Comparison of ENCODE assay signal across 10 cellular contexts in the genomic region with DNA sequence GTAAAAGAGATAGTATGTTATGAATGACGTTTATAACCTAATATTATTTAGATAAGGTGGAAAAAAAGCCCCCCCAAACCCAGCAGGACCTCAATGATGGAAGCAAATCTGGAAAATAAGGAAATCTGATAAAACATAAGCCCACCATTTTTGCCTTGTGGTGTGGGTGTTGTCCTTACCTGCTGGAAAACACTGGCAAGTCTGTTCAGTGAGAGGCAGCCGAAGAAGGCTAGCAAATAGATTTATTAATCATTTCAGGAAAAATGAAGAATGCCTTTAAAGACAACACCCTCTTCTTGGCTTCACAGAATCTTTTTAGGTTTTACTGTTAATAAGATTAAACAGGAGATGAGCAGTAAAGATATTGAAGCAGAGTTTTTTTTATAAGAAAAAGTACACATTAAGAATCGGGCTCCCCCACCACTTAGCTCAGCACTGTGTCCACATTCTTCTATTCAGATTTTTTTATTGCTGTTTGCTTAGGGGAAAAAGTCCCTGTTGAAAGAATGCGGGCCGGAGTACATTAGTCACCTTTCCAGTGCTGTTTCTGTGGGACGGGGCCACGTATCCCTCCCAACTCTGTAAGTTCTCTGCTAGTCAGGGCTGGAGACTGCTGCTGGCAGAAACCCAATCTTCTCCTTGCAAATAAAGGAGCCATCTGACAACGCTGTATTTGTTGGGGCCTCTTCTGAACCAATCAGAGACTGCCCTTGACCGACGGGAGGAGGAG.
DNase-seq lines count a peak whose midpoint lies in the region; ATAC-seq and TF ChIP-seq lines count a peak whose summit lies in the region.
"Had no signal": no experiment of that assay in that cellular context is flagged by ENCODE, and none has a peak within 500 bp of the region (broad histone marks: within the 10 kb centered on the region; RNA-seq: fewer than 3 reads in every experiment).

No MANE protein-coding gene starts in this region.

- H3K4me1 Mint-ChIP-seq in activated T-helper 17 cell treated with anti-CD3 and anti-CD28 coated beads, Interleukin-2, amount 50 U/mL, for 72 hours = no peaks in the 10 kb centered on the region

- POLR2A ChIA-PET in HCT116 (lab: Charles Lee) = no interaction called here

- H4K8ac ChIP-seq in neuronal stem cell (ENCODE audit: low read depth, low read length) = no peak overlapping the region

- RAD21 ChIA-PET in HCT116 (lab: Charles Lee; ENCODE audit: low non-redundant PET in 1 of 2, low total read pairs in 2 of 2, uncharacterized antibody in 2 of 2, unreplicated experiment in 2 of 2) = no interaction called here

- ATAC-seq in HCT116 = peak; percentile 63
- ATAC-seq in activated T-helper 17 cell treated with anti-CD3 and anti-CD28 coated beads, Interleukin-2, amount 50 U/mL, for 72 hours (replicated peaks) = no peak
- ATAC-seq: effector memory CD8-positive, alpha-beta T cell had no signal

- no peak overlapping the region for H2BK12ac ChIP-seq in neuronal stem cell (ENCODE audit: low read length)

- no peak overlapping the region for H3K4me3 Mint-ChIP-seq in activated T-helper 17 cell treated with anti-CD3 and anti-CD28 coated beads, Interleukin-2, amount 50 U/mL, for 72 hours
- H3K4me3 Mint-ChIP-seq: effector memory CD8-positive, alpha-beta T cell had no signal

- H3K4me1 ChIP-seq in HCT116 (ENCODE audit: control insufficient read depth in 1 of 2, insufficient read depth in 2 of 2, low read length in 2 of 2) (peaks cover 0 to 7% of the 10 kb centered on the region in 2 experiments; a peak in 1 of 4 replicates), SJCRH30 (no peaks in the 10 kb centered on the region), thyroid gland (peaks cover 0 to 5% of the 10 kb centered on the region in 2 donors), neuronal stem cell (ENCODE audit: control insufficient read depth in 2 of 2, insufficient read depth in 1 of 2, low read depth in 1 of 2, low read length in 2 of 2) (peaks cover 0 to 6% of the 10 kb centered on the region in 2 donors)
- H3K4me1 ChIP-seq: psoas muscle had no signal

- H3K4me3 ChIP-seq in HCT116 (replicated peaks in 1 of 2; ENCODE audit: low read depth in 1 of 2, low read length in 2 of 2) (no peak overlapping the region; a peak in 1 of 4 replicates), SJCRH30 (no peak overlapping the region), thyroid gland (replicated peaks in 1 of 3) (no peak overlapping the region), neuronal stem cell (ENCODE audit: low read length in 2 of 2) (no peak overlapping the region)
- H3K4me3 ChIP-seq: psoas muscle had no signal

- WGBS in thyroid gland, 2 donors = 33 to 43% methylated on average over 10 of the region's 10 CpGs
- WGBS in neuronal stem cell (ENCODE audit: extremely low coverage in 2 of 2, insufficient read length in 2 of 2, insufficient replicate concordance in 1 of 2), 2 donors = no CpG with 5 or more reads among the region's 10 CpGs

- no peak for TF ChIP-seq RAD21 in HCT116 (IDR thresholded peaks at IDR 0.05; ENCODE audit: low read depth)

- H3K9me3 Mint-ChIP-seq in activated T-helper 17 cell treated with anti-CD3 and anti-CD28 coated beads, Interleukin-2, amount 50 U/mL, for 72 hours = no peaks in the 10 kb centered on the region
- H3K9me3 Mint-ChIP-seq: effector memory CD8-positive, alpha-beta T cell had no signal

- H3K4me2 ChIP-seq in HCT116 (ENCODE audit: low read length) = peak overlapping the region; percentile 44
- no peak overlapping the region for H3K4me2 ChIP-seq in neuronal stem cell (ENCODE audit: insufficient read depth, low read length, poor library complexity, severe bottlenecking)
- H3K4me2 ChIP-seq: KMS-11 had no signal

- H3K27ac ChIP-seq in HCT116 (ENCODE audit: low read depth, low read length) (no peak overlapping the region), SJCRH30 (no peak overlapping the region), thyroid gland (no peak overlapping the region), neuronal stem cell (replicated peaks; ENCODE audit: low read length) (no peak overlapping the region)
- H3K27ac ChIP-seq: KMS-11, psoas muscle had no signal

- no peak overlapping the region for H4K91ac ChIP-seq in neuronal stem cell (ENCODE audit: low read depth, low read length, poor library complexity)

- no peaks in the 10 kb centered on the region for H3K79me1 ChIP-seq in neuronal stem cell (ENCODE audit: low read depth, low read length)

- H2AK5ac ChIP-seq in neuronal stem cell (ENCODE audit: low read depth, low read length) = no peak overlapping the region

- TF ChIP-seq POLR2A in HCT116 (IDR thresholded peaks at IDR 0.05; ENCODE audit: borderline replicate concordance, extremely low read depth, insufficient read depth, insufficient read length) = no peak
- no peak for TF ChIP-seq POLR2A in thyroid gland (IDR thresholded peaks at IDR 0.05)

- no peak overlapping the region for H3K18ac ChIP-seq in neuronal stem cell (ENCODE audit: low read length)

- H3K27ac Mint-ChIP-seq in activated T-helper 17 cell treated with anti-CD3 and anti-CD28 coated beads, Interleukin-2, amount 50 U/mL, for 72 hours = no peak overlapping the region
- H3K27ac Mint-ChIP-seq: effector memory CD8-positive, alpha-beta T cell had no signal

- no peaks in the 10 kb centered on the region for H3K9me2 ChIP-seq in HCT116 (ENCODE audit: insufficient read depth)

- H3K27me3 Mint-ChIP-seq in activated T-helper 17 cell treated with anti-CD3 and anti-CD28 coated beads, Interleukin-2, amount 50 U/mL, for 72 hours = peaks cover 19% of the 10 kb centered on the region

- H2BK120ac ChIP-seq in neuronal stem cell (ENCODE audit: low read depth, low read length) = no peak overlapping the region

- DNase-seq in HCT116 (ENCODE audit: low read depth, low spot score) = peak; percentile 12
- DNase-seq in SJCRH30 = peak; percentile 19 to 25
- peak; percentile 3 for DNase-seq in iPS DF 19.7 (ENCODE audit: low read depth, low spot score)
- DNase-seq in thyroid gland = peak; percentile 17 to 46
- DNase-seq in neuronal stem cell (ENCODE audit: low spot score) = no peak
- DNase-seq in effector CD8-positive, alpha-beta T cell (lab: John Stamatoyannopoulos, UW) = no peak
- DNase-seq: effector memory CD8-positive, alpha-beta T cell had no signal

- H3K9me3 ChIP-seq in HCT116 (ENCODE audit: control insufficient read depth in 1 of 2, insufficient read depth in 1 of 2, low read depth in 1 of 2, low read length in 2 of 2) = no peaks in the 10 kb centered on the region
- no peaks in the 10 kb centered on the region for H3K9me3 ChIP-seq in SJCRH30 (replicated peaks)
- H3K9me3 ChIP-seq in thyroid gland = no peaks in the 10 kb centered on the region
- no peaks in the 10 kb centered on the region for H3K9me3 ChIP-seq in neuronal stem cell (replicated peaks in 1 of 2; ENCODE audit: control insufficient read depth in 2 of 2, insufficient read depth in 1 of 2, low read depth in 1 of 2, low read length in 2 of 2)
- H3K9me3 ChIP-seq: psoas muscle had no signal

- H3K36me3 Mint-ChIP-seq in activated T-helper 17 cell treated with anti-CD3 and anti-CD28 coated beads, Interleukin-2, amount 50 U/mL, for 72 hours (ENCODE audit: low read depth) = no peaks in the 10 kb centered on the region

- H3K4ac ChIP-seq in neuronal stem cell (ENCODE audit: low read length) = no peak overlapping the region

- CTCF ChIA-PET in HCT116 (lab: Charles Lee) = no interaction called here

- H3K27me3 ChIP-seq in HCT116 (ENCODE audit: insufficient read depth, low read length) (no peaks in the 10 kb centered on the region), SJCRH30 (0 out of 2 replicates have a peak, but pooled peaks cover 5% of the 10 kb centered on the region), thyroid gland (no peaks in the 10 kb centered on the region), neuronal stem cell (ENCODE audit: control insufficient read depth in 3 of 3, insufficient read depth in 3 of 3, low read depth in 1 of 3, low read length in 3 of 3) (peaks cover 0 to 8% (median 0%) of the 10 kb centered on the region in 3 experiments)

- H3K14ac ChIP-seq in neuronal stem cell (ENCODE audit: low read length) = no peak overlapping the region

- no peak overlapping the region for H2BK15ac ChIP-seq in neuronal stem cell (ENCODE audit: low read length)

- H3K9ac ChIP-seq in HCT116 (ENCODE audit: low read length) (no peak overlapping the region), neuronal stem cell (ENCODE audit: low read depth, low read length, poor library complexity) (no peak overlapping the region)
- H3K9ac ChIP-seq: KMS-11 had no signal

- no peaks in the 10 kb centered on the region for H3K79me2 ChIP-seq in HCT116 (ENCODE audit: insufficient read depth, low read length)

- no TSS peak for BruUV-seq in HCT116 (replicated peaks; lab: Mats Ljungman, UMichigan)

- H4K20me1 ChIP-seq in HCT116 (ENCODE audit: insufficient read depth) = no peaks in the 10 kb centered on the region

- H3K23ac ChIP-seq in neuronal stem cell (ENCODE audit: low read depth, low read length, poor library complexity) = no peak overlapping the region

- intact Hi-C loops in HCT116 (cut with micrococcal nuclease) = no loop called here
- intact Hi-C loops in thyroid gland (cut with DNase I) = no loop called here

- peak overlapping the region; percentile 56 for H2AFZ ChIP-seq in HCT116 (ENCODE audit: low read depth, low read length, poor library complexity, severe bottlenecking)
- H2AFZ ChIP-seq in neuronal stem cell (ENCODE audit: low read length) = no peak overlapping the region

- TF ChIP-seq CTCF in HCT116 (IDR thresholded peaks at IDR 0.05 in 2 of 3, conservative IDR thresholded peaks at IDR 0.05 in 1 of 3; ENCODE audit: borderline replicate concordance in 1 of 3, insufficient read depth in 1 of 3, low read depth in 2 of 3, low read length in 2 of 3) (no peak), thyroid gland (IDR thresholded peaks at IDR 0.05) (no peak)

- H2BK5ac ChIP-seq in neuronal stem cell (ENCODE audit: low read length) = no peak overlapping the region

- no peaks in the 10 kb centered on the region for H3K36me3 ChIP-seq in HCT116 (ENCODE audit: control insufficient read depth in 1 of 2, insufficient read depth in 2 of 2, low read length in 2 of 2)
- no peaks in the 10 kb centered on the region for H3K36me3 ChIP-seq in SJCRH30
- no peaks in the 10 kb centered on the region for H3K36me3 ChIP-seq in thyroid gland
- no peaks in the 10 kb centered on the region for H3K36me3 ChIP-seq in neuronal stem cell (replicated peaks in 1 of 2; ENCODE audit: control insufficient read depth in 2 of 2, insufficient read depth in 2 of 2, low read length in 2 of 2)

TF ChIP-seq in HCT116, 20 proteins besides CTCF, POLR2A, EP300 and RAD21 (continues in another document):
- no peak for TF ChIP-seq YY1 (IDR thresholded peaks at IDR 0.05; ENCODE audit: extremely low read depth, insufficient replicate concordance, low read depth, low read length)
- no peak for TF ChIP-seq ZNF274 (IDR thresholded peaks at IDR 0.05; ENCODE audit: low read depth, low read length)
- TF ChIP-seq CBX3 (IDR thresholded peaks at IDR 0.05; ENCODE audit: low read depth) = no peak

Comparison
In these comparisons a context has a peak if more than half of its experiments do, and no peak if none do; other contexts are left out.
1. DNase-seq: peak in HCT116 (single experiment), SJCRH30 (2 of 2), iPS DF 19.7 (single experiment) and thyroid gland (2 of 2); none in neuronal stem cell (single experiment) and effector CD8-positive, alpha-beta T cell (single experiment).